1 cellular context compared by ENCODE assay signal in the genomic region with DNA sequence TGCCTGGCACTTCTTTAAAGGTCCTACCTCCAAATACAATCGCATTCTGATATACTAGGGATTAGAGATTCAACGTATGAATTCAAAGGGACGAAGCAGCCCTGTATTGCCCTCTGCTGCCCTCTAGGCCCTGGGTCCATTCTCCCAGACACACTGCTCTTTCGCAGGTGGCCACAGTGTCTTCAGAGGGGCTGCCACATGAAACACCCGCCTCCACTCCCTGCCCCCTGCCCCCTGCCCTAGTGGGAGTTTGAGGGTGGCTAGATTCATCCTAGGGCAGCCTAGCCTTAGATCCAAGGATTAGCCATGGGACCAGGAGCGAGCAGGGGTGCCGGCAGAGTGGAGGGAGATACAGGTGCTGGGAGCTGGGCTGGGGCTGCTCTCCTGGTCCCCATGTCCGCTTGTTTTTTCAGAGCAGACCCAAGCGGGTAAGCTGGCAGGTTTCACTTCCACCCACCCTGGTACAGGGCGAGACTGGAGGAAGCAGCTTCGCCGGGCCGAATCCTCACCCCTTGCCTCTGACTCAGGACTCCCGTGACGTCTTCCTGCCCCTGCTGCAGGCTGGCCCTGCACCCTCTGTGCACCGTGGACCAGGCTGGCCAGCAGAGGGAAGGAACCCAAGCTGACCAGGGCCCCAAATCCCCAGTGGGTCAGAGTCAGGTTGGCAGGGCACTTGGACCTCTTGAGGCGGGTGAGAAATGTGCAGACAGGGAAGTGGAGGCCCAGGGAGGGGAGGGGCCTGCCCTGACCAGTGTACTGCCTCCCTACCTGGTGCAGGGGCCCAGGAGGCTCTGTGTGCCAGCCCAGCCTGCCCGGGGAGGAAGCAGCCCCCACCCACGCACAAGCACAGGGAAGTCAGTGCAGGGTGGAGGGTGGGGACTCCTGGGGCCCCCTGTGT.
TF ChIP-seq lines count a peak whose summit lies in the region.

No MANE protein-coding gene starts in this region.

TF ChIP-seq in IMR-90, 13 proteins besides CTCF, POLR2A, EP300 and RAD21 (continued from another document):
- TF ChIP-seq NFE2L2 (IDR thresholded peaks at IDR 0.05; ENCODE audit: low read depth, low read length) (no peak), MAFK (IDR thresholded peaks at IDR 0.05; ENCODE audit: low read depth, low read length) (no peak), CEBPB (IDR thresholded peaks at IDR 0.05; ENCODE audit: low read depth, low read length) (no peak), MXI1 (IDR thresholded peaks at IDR 0.05; ENCODE audit: borderline replicate concordance, low read depth, low read length) (no peak), MAZ (IDR thresholded peaks at IDR 0.05; ENCODE audit: borderline replicate concordance, low read depth, low read length) (no peak), BHLHE40 (IDR thresholded peaks at IDR 0.05; ENCODE audit: low read depth, low read length) (no peak), RCOR1 (IDR thresholded peaks at IDR 0.05; ENCODE audit: insufficient replicate concordance, low read length) (no peak), CHD1 (IDR thresholded peaks at IDR 0.05; ENCODE audit: low read depth, low read length) (no peak)
- TF ChIP-seq, protein P1, sequence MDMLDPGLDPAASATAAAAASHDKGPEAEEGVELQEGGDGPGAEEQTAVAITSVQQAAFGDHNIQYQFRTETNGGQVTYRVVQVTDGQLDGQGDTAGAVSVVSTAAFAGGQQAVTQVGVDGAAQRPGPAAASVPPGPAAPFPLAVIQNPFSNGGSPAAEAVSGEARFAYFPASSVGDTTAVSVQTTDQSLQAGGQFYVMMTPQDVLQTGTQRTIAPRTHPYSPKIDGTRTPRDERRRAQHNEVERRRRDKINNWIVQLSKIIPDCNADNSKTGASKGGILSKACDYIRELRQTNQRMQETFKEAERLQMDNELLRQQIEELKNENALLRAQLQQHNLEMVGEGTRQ (IDR thresholded peaks at IDR 0.05; ENCODE audit: low read depth, low read length): no peak
